In genomic region chr4:123505457-123506310, GRCh38 we compare ENCODE assay signal across 8 cellular contexts.
A peak's percentile ranks its signal among the peaks of the same experiment; 100 is the strongest.
DNase-seq lines count a peak whose midpoint lies in the region; ATAC-seq and TF ChIP-seq lines count a peak whose summit lies in the region.

No MANE protein-coding gene starts in this region.

- H3K4me3 Mint-ChIP-seq in IgD-negative memory B cell = peak overlapping the region; percentile 48 to 91 (median 82)

- peak; percentile 32 for DNase-seq in BE2C
- DNase-seq in SW480 (ENCODE audit: low spot score) = peak; percentile 72
- peak; percentile 97 for DNase-seq in left kidney (ENCODE audit: low read depth, low spot score)
- DNase-seq in stimulated activated CD4-positive, alpha-beta T cell treated with anti-CD3 and anti-CD28 coated beads, Interleukin-4, amount 100 ng/mL, for 1 hour = peak; percentile 3
- DNase-seq in SK-N-DZ (ENCODE audit: low spot score) = no peak

- peaks cover 0 to 12% (median 6%) of the 10 kb centered on the region in 3 donors for H3K4me1 Mint-ChIP-seq in IgD-negative memory B cell

- no peaks in the 10 kb centered on the region for H3K9me3 ChIP-seq in BE2C
- no peaks in the 10 kb centered on the region for H3K9me3 ChIP-seq in duodenal mucosa (ENCODE audit: control insufficient read depth in 1 of 2, low read length in 2 of 2)

- H3K27me3 ChIP-seq in BE2C (no peaks in the 10 kb centered on the region), duodenal mucosa (ENCODE audit: control insufficient read depth in 1 of 2, insufficient read depth in 2 of 2, low read length in 2 of 2) (no peaks in the 10 kb centered on the region)

- H3K9ac ChIP-seq in duodenal mucosa (ENCODE audit: low read depth in 1 of 2, low read length in 2 of 2) = peak overlapping the region; percentile 45 to 47

- no peak for TF ChIP-seq CTCF in BE2C (IDR thresholded peaks at IDR 0.05; ENCODE audit: low read depth, low read length)

- H3K4me1 ChIP-seq in BE2C (no peaks in the 10 kb centered on the region), duodenal mucosa (ENCODE audit: control insufficient read depth in 1 of 2, insufficient read depth in 2 of 2, low read length in 2 of 2) (peaks cover 0 to 10% of the 10 kb centered on the region in 2 donors)

- no peaks in the 10 kb centered on the region for H3K36me3 Mint-ChIP-seq in IgD-negative memory B cell

- H3K4me3 ChIP-seq in BE2C (ENCODE audit: low read depth, low read length) (peak overlapping the region; percentile 58), duodenal mucosa (ENCODE audit: low read depth in 1 of 2, low read length in 2 of 2) (peak overlapping the region; percentile 73 to 76)

- H3K9me3 Mint-ChIP-seq in IgD-negative memory B cell = peaks cover 0 to 1% (median 0%) of the 10 kb centered on the region in 3 donors

- H3K27me3 Mint-ChIP-seq in IgD-negative memory B cell = peaks cover 35% of the 10 kb centered on the region

- no peak overlapping the region for H3K27ac Mint-ChIP-seq in IgD-negative memory B cell

- no peaks in the 10 kb centered on the region for H3K36me3 ChIP-seq in BE2C
- no peaks in the 10 kb centered on the region for H3K36me3 ChIP-seq in duodenal mucosa (ENCODE audit: control insufficient read depth in 1 of 2, insufficient read depth in 2 of 2, low read length in 2 of 2)

- H3K27ac ChIP-seq in duodenal mucosa (ENCODE audit: low read depth, low read length) = peak overlapping the region; percentile 55

- peak; percentile 55 for ATAC-seq in GM19043 (IDR thresholded peaks at IDR 0.05; ENCODE audit: low read depth, unreplicated experiment)
